ENCODE assay signal across 5 cellular contexts in the genomic region with DNA sequence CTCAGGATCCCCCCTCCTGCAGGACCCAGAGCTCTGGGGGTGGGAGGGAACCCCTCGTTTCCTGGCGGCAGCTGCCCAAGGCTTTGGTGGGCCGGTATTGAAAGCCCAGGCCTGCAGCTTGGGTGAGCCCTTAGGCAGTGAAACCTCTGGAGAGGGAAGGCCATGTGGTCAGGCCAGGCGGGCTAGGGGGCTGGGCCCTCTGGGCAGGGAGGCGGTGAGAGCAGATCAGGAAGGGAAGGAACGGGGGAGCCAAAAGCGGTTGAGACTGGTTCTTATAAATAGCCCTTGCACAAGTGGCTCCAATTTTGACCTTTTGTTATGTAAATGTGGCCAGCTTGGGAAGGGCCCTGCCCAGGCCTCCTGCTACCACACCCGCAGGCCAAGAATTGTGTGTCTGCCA. TPM values are rescaled to one million over a fixed set of nuclear protein-coding genes. Genes with fewer than 3 reads are reported as not detected.
"Had no signal": no experiment of that assay in that cellular context is flagged by ENCODE, and none has a peak within 500 bp of the region (broad histone marks: within the 10 kb centered on the region; RNA-seq: fewer than 3 reads in every experiment).

No MANE protein-coding gene starts in this region.

RNA-seq across cellular contexts. Expression of a gene that starts 58.5 kb away (rescaled TPM):
- total RNA-seq: HT-29, PC-9, Peyer's patch, RPMI7951 had no signal
- polyA plus RNA-seq: SK-N-SH had no signal
